28 cellular contexts compared by ENCODE assay signal in the genomic region with DNA sequence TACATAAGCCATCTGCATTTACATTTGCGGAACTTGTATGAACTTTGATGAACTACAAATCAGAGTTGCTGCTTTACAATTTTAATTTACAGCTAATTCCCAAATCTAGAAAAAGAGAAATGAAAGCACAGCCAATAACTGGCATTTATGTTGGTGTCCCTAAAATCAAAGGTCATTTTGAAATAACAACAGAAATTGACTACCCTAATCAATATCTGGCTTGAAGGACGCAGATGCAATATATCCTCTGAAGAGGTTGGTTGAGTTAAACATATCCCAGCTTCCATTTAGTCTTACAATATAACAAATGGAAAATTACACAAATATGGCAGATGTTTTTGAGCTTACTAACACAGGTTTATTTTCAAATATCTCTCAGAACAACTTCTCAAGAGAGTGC.
"Had no signal": no experiment of that assay in that cellular context is flagged by ENCODE, and none has a peak within 500 bp of the region (broad histone marks: within the 10 kb centered on the region; RNA-seq: fewer than 3 reads in every experiment).

No MANE protein-coding gene starts in this region.

- H3K9me3 ChIP-seq: ovary, psoas muscle, spleen, suprapubic skin, testis, tibial artery, transverse colon, upper lobe of right lung, vagina had no signal

- H3K36me3 ChIP-seq: neural progenitor cell, ovary, spleen, suprapubic skin, tibial artery, transverse colon, upper lobe of right lung, vagina had no signal

- ATAC-seq: natural killer cell; psoas muscle; right cardiac atrium; sciatic nerve; stimulated activated memory B cell treated with anti-CD40 and anti-IgM and Interleukin-4, amounts not matched to agents 10 μg/mL and 1 μg/mL and 100 μg/mL, for 72 hours; stimulated activated naive CD8-positive, alpha-beta T cell treated with anti-CD3 and anti-CD28 coated beads, Interleukin-15, amount 100 ng/mL, for 72 hours; stimulated activated naive CD8-positive, alpha-beta T cell treated with anti-CD3 and anti-CD28 coated beads, Interleukin-15, Interleukin-2, amounts not matched to agents 100 U/mL and 50 U/mL, for 24 hours; upper lobe of right lung had no signal

- H3K9ac ChIP-seq: neural progenitor cell, parathyroid adenoma had no signal

- H3K27ac ChIP-seq: neural progenitor cell, ovary, parathyroid adenoma, psoas muscle, skin epidermis, spleen, suprapubic skin, testis, tibial artery, transverse colon, upper lobe of right lung, vagina had no signal

- H3K4me2 ChIP-seq: neural progenitor cell, smooth muscle cell had no signal

- H3K4me3 ChIP-seq: neural progenitor cell, ovary, psoas muscle, skin epidermis, smooth muscle cell, spleen, suprapubic skin, testis, tibial artery, transverse colon, upper lobe of right lung, vagina had no signal

- DNase-seq: natural killer cell; occipital lobe; ovary; posterior cingulate gyrus; psoas muscle; right cardiac atrium; spleen; stimulated activated CD4-positive, alpha-beta T cell treated with anti-CD3 and anti-CD28 coated beads, Interleukin-12 subunit alpha, Interleukin-12 subunit beta, amount 100 ng/mL, for 4 hours; stimulated activated CD4-positive, alpha-beta T cell treated with anti-CD3 and anti-CD28 coated beads, Interleukin-1b, Interleukin-23, amount 100 ng/mL, for 48 hours; stimulated activated CD4-positive, alpha-beta T cell treated with anti-CD3 and anti-CD28 coated beads, Interleukin-4, amount 100 ng/mL, for 1 hour; stimulated activated CD4-positive, alpha-beta T cell treated with anti-CD3 and anti-CD28 coated beads, Interleukin-4, amount 100 ng/mL, for 4 hours; stimulated activated CD8-positive, alpha-beta memory T cell treated with anti-CD3 and anti-CD28 coated beads, Interleukin-4, amount 100 ng/mL, for 48 hours; stimulated activated naive CD4-positive, alpha-beta T cell; stimulated activated naive CD8-positive, alpha-beta T cell treated with anti-CD3 and anti-CD28 coated beads, Interleukin-15, amount 100 ng/mL, for 72 hours; stimulated activated naive CD8-positive, alpha-beta T cell treated with anti-CD3 and anti-CD28 coated beads, Interleukin-15, Interleukin-2, amounts not matched to agents 100 U/mL and 50 U/mL, for 24 hours; substantia nigra; testis; tibial artery; transverse colon; upper lobe of right lung had no signal

- H3K79me2 ChIP-seq: parathyroid adenoma had no signal

- H3K4me1 ChIP-seq: neural progenitor cell, parathyroid adenoma, psoas muscle, spleen, suprapubic skin, testis, tibial artery, transverse colon, upper lobe of right lung, vagina had no signal

- H3K27me3 ChIP-seq: neural progenitor cell, ovary, spleen, suprapubic skin, testis, tibial artery, transverse colon, upper lobe of right lung, vagina had no signal

- H2AFZ ChIP-seq: neural progenitor cell, parathyroid adenoma had no signal
